ENCODE assay signal across 2 cellular contexts in the genomic region with DNA sequence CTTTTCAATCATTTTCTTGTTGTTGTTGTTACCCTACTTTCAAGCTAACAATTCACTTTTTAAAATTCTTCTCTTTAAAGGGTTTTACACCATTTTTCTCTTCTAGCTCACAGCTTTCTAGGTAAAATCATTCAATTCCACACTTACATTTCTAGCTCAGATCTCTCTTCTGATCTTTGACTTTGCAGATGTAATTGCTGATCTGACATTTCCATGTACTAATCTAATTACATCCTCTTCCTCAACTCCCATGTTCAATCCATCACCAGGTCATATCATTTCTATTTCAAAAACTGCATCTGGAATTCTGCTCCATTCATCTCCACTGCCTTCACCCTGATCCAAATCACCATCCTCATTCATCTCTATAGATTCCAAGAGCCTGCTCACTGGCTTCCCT.
TF ChIP-seq lines count a peak whose summit lies in the region.

No MANE protein-coding gene starts in this region.

TF ChIP-seq in GM23338, 12 proteins besides CTCF, POLR2A, EP300 and RAD21 (continued from another document and continues in another):
- no peak for TF ChIP-seq POLR2AphosphoS5 (IDR thresholded peaks at IDR 0.05; ENCODE audit: low read depth)
- TF ChIP-seq, protein P1, sequence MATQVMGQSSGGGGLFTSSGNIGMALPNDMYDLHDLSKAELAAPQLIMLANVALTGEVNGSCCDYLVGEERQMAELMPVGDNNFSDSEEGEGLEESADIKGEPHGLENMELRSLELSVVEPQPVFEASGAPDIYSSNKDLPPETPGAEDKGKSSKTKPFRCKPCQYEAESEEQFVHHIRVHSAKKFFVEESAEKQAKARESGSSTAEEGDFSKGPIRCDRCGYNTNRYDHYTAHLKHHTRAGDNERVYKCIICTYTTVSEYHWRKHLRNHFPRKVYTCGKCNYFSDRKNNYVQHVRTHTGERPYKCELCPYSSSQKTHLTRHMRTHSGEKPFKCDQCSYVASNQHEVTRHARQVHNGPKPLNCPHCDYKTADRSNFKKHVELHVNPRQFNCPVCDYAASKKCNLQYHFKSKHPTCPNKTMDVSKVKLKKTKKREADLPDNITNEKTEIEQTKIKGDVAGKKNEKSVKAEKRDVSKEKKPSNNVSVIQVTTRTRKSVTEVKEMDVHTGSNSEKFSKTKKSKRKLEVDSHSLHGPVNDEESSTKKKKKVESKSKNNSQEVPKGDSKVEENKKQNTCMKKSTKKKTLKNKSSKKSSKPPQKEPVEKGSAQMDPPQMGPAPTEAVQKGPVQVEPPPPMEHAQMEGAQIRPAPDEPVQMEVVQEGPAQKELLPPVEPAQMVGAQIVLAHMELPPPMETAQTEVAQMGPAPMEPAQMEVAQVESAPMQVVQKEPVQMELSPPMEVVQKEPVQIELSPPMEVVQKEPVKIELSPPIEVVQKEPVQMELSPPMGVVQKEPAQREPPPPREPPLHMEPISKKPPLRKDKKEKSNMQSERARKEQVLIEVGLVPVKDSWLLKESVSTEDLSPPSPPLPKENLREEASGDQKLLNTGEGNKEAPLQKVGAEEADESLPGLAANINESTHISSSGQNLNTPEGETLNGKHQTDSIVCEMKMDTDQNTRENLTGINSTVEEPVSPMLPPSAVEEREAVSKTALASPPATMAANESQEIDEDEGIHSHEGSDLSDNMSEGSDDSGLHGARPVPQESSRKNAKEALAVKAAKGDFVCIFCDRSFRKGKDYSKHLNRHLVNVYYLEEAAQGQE (IDR thresholded peaks at IDR 0.05; ENCODE audit: unreplicated experiment), result no peak
- TF ChIP-seq EZH2 (IDR thresholded peaks at IDR 0.05; ENCODE audit: low read depth, unreplicated experiment), result no peak
- TF ChIP-seq STAT1 (IDR thresholded peaks at IDR 0.05; ENCODE audit: unreplicated experiment), result no peak
- TF ChIP-seq NANOG (IDR thresholded peaks at IDR 0.05; ENCODE audit: borderline replicate concordance), result no peak
- TF ChIP-seq, protein P2, sequence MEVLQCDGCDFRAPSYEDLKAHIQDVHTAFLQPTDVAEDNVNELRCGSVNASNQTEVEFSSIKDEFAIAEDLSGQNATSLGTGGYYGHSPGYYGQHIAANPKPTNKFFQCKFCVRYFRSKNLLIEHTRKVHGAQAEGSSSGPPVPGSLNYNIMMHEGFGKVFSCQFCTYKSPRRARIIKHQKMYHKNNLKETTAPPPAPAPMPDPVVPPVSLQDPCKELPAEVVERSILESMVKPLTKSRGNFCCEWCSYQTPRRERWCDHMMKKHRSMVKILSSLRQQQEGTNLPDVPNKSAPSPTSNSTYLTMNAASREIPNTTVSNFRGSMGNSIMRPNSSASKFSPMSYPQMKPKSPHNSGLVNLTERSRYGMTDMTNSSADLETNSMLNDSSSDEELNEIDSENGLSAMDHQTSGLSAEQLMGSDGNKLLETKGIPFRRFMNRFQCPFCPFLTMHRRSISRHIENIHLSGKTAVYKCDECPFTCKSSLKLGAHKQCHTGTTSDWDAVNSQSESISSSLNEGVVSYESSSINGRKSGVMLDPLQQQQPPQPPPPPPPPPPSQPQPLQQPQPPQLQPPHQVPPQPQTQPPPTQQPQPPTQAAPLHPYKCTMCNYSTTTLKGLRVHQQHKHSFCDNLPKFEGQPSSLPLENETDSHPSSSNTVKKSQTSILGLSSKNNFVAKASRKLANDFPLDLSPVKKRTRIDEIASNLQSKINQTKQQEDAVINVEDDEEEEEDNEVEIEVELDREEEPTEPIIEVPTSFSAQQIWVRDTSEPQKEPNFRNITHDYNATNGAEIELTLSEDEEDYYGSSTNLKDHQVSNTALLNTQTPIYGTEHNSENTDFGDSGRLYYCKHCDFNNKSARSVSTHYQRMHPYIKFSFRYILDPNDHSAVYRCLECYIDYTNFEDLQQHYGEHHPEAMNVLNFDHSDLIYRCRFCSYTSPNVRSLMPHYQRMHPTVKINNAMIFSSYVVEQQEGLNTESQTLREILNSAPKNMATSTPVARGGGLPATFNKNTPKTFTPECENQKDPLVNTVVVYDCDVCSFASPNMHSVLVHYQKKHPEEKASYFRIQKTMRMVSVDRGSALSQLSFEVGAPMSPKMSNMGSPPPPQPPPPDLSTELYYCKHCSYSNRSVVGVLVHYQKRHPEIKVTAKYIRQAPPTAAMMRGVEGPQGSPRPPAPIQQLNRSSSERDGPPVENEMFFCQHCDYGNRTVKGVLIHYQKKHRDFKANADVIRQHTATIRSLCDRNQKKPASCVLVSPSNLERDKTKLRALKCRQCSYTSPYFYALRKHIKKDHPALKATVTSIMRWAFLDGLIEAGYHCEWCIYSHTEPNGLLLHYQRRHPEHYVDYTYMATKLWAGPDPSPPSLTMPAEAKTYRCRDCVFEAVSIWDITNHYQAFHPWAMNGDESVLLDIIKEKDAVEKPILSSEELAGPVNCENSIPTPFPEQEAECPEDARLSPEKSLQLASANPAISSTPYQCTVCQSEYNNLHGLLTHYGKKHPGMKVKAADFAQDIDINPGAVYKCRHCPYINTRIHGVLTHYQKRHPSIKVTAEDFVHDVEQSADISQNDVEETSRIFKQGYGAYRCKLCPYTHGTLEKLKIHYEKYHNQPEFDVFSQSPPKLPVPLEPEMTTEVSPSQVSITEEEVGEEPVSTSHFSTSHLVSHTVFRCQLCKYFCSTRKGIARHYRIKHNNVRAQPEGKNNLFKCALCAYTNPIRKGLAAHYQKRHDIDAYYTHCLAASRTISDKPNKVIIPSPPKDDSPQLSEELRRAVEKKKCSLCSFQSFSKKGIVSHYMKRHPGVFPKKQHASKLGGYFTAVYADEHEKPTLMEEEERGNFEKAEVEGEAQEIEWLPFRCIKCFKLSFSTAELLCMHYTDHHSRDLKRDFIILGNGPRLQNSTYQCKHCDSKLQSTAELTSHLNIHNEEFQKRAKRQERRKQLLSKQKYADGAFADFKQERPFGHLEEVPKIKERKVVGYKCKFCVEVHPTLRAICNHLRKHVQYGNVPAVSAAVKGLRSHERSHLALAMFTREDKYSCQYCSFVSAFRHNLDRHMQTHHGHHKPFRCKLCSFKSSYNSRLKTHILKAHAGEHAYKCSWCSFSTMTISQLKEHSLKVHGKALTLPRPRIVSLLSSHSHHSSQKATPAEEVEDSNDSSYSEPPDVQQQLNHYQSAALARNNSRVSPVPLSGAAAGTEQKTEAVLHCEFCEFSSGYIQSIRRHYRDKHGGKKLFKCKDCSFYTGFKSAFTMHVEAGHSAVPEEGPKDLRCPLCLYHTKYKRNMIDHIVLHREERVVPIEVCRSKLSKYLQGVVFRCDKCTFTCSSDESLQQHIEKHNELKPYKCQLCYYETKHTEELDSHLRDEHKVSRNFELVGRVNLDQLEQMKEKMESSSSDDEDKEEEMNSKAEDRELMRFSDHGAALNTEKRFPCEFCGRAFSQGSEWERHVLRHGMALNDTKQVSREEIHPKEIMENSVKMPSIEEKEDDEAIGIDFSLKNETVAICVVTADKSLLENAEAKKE (CRISPR knock-in tag; IDR thresholded peaks at IDR 0.05), result no peak
- TF ChIP-seq ZNF331 (CRISPR knock-in tag; IDR thresholded peaks at IDR 0.05; ENCODE audit: low read depth), result no peak
- TF ChIP-seq, protein P3, sequence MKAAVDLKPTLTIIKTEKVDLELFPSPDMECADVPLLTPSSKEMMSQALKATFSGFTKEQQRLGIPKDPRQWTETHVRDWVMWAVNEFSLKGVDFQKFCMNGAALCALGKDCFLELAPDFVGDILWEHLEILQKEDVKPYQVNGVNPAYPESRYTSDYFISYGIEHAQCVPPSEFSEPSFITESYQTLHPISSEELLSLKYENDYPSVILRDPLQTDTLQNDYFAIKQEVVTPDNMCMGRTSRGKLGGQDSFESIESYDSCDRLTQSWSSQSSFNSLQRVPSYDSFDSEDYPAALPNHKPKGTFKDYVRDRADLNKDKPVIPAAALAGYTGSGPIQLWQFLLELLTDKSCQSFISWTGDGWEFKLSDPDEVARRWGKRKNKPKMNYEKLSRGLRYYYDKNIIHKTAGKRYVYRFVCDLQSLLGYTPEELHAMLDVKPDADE (IDR thresholded peaks at IDR 0.05), result no peak
- no peak for TF ChIP-seq ZNF114 (CRISPR knock-in tag; IDR thresholded peaks at IDR 0.05)
- no peak for TF ChIP-seq EZH2phosphoT487 (IDR thresholded peaks at IDR 0.05; ENCODE audit: unreplicated experiment)

TF ChIP-seq in neural cell, 6 proteins besides CTCF, POLR2A, EP300 and RAD21 (continued from another document):
- TF ChIP-seq MXI1 (conservative IDR thresholded peaks at IDR 0.05; ENCODE audit: poor library complexity, severe bottlenecking) (no peak), EZH2 (IDR thresholded peaks at IDR 0.05; ENCODE audit: borderline replicate concordance, insufficient read depth, low read length, poor library complexity, severe bottlenecking) (no peak), TAF1 (IDR thresholded peaks at IDR 0.05; ENCODE audit: low read depth) (no peak), SMC3 (conservative IDR thresholded peaks at IDR 0.05; ENCODE audit: poor library complexity) (no peak)
- TF ChIP-seq, protein P1 (IDR thresholded peaks at IDR 0.05; ENCODE audit: borderline replicate concordance), result no peak
